1 cellular context compared by ENCODE assay signal in the genomic region with DNA sequence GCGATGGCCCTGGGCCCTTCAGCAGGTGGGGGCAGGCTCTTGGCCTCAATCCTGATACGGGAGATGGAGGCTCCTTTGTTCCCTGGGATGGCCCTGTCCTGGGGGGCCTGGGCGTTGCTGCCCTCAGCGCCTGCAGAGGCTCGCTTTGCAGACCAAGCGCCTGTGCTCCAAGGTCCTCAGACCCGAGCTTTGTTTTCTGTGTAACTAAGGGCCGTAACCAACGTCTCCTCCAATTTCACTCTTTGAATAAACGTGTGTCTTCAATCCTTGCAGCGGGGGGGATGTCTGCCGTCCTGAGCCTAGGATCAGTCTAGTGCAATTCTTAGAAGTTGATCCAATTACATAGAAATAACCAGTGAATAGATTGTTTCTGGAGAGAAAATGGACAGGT.
TF ChIP-seq lines count a peak whose summit lies in the region.

No MANE protein-coding gene starts in this region.

TF ChIP-seq in endothelial cell of umbilical vein, 7 proteins besides CTCF, POLR2A, EP300 and RAD21:
- TF ChIP-seq JUN (IDR thresholded peaks at IDR 0.05; ENCODE audit: borderline replicate concordance, insufficient read depth, insufficient read length, low read depth) (no peak), FOS (IDR thresholded peaks at IDR 0.05; ENCODE audit: borderline replicate concordance, insufficient read depth, low read length) (no peak), GATA2 (IDR thresholded peaks at IDR 0.05; ENCODE audit: insufficient read depth, insufficient read length, low read depth, low read length) (no peak), EZH2 (IDR thresholded peaks at IDR 0.05; ENCODE audit: borderline replicate concordance, low read depth, low read length, severe bottlenecking) (no peak), MYC (IDR thresholded peaks at IDR 0.05; ENCODE audit: low read depth, low read length) (no peak), POLR2AphosphoS5 (IDR thresholded peaks at IDR 0.05; ENCODE audit: insufficient read depth, low read depth, low read length) (no peak)
- TF ChIP-seq, protein P1, sequence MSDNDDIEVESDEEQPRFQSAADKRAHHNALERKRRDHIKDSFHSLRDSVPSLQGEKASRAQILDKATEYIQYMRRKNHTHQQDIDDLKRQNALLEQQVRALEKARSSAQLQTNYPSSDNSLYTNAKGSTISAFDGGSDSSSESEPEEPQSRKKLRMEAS (IDR thresholded peaks at IDR 0.05; ENCODE audit: insufficient read depth, insufficient read length), result no peak
TF ChIP-seq in endothelial cell of umbilical vein: peak in this region for 0.
